Comparison of ENCODE assay signal across 15 cellular contexts in the genomic region with DNA sequence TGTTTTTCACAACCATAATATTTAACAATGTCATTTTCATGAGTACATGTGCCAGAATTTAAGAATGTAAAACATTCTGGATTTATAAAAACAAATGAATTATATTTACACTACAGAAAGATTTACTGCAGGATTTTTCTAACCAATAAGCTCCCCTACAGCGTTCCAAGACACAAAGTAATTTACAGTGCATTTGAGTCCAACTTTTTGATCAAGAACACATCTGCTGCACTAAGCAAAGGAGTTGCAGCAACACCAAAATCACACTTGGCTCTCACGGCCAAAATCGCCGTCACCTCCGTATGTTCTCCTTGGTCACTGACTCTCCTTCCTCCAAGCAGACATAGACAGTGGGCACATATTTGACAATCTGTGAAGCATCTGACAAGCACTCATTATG. TPM values are rescaled to one million over a fixed set of nuclear protein-coding genes. Genes with fewer than 3 reads are reported as not detected.
DNase-seq lines count a peak whose midpoint lies in the region; FAIRE-seq and TF ChIP-seq lines count a peak whose summit lies in the region.
"Had no signal": no experiment of that assay in that cellular context is flagged by ENCODE, and none has a peak within 500 bp of the region (broad histone marks: within the 10 kb centered on the region; RNA-seq: fewer than 3 reads in every experiment).

No MANE protein-coding gene starts in this region.

- TF ChIP-seq CTCF in neural progenitor cell (IDR thresholded peaks at IDR 0.05), result no peak

- H3K79me2 ChIP-seq in neural progenitor cell (ENCODE audit: low read depth), result peaks cover 88% of the 10 kb centered on the region

- no peaks in the 10 kb centered on the region for H3K27me3 ChIP-seq in NT2/D1 (ENCODE audit: insufficient read depth, insufficient read length)
- no peaks in the 10 kb centered on the region for H3K27me3 ChIP-seq in esophagus (ENCODE audit: control insufficient read depth in 1 of 2, insufficient read depth in 2 of 2, low read length in 2 of 2)
- no peaks in the 10 kb centered on the region for H3K27me3 ChIP-seq in neural progenitor cell

- no peak for DNase-seq in activated CD4-positive, alpha-beta memory T cell treated with anti-CD3 and anti-CD28 coated beads, Interleukin-2, amount 10 ng/mL, durations not matched to agents 7 days and 5 days
- no peak for DNase-seq in activated CD4-positive, alpha-beta memory T cell treated with anti-CD3 and anti-CD28 coated beads for 36 hours
- DNase-seq in NT2/D1 (ENCODE audit: low read depth, low spot score) (no peak), neural progenitor cell (ENCODE audit: low spot score) (no peak), kidney tubule cell (ENCODE audit: low spot score) (no peak), NOMO-1 treated with DMSO at 0.1 percent for 48 hours (lab: John Stamatoyannopoulos, UW; ENCODE audit: unreplicated experiment) (no peak), frontal cortex (ENCODE audit: low spot score in 2 of 2) (no peak)
- DNase-seq: ACHN; activated CD4-positive, alpha-beta T cell treated with anti-CD3 and anti-CD28 coated beads for 4 hours; amygdala; endodermal cell; NCI-H1092; right cardiac atrium had no signal

- H3K4me3 ChIP-seq in NT2/D1 (ENCODE audit: insufficient read length, low read depth) (no peak overlapping the region), esophagus (ENCODE audit: low read depth in 1 of 2, low read length in 2 of 2) (no peak overlapping the region), neural progenitor cell (no peak overlapping the region)
- H3K4me3 ChIP-seq: K562 had no signal

- POLR2A ChIA-PET in activated CD4-positive, alpha-beta memory T cell treated with anti-CD3 and anti-CD28 coated beads, Interleukin-2, amount 10 ng/mL, durations not matched to agents 7 days and 5 days (lab: Charles Lee), result interaction anchor here (1.1 to 4.5 kb wide), 8 partner anchors 8 to 304 kb away, joined by 3 to 95 read pairs (median 22); a partner anchor contains a TSS
- POLR2A ChIA-PET in activated CD4-positive, alpha-beta memory T cell treated with anti-CD3 and anti-CD28 coated beads for 36 hours (lab: Charles Lee), result interaction anchor here (1.0 to 2.7 kb wide), 3 partner anchors 8 to 39 kb away, joined by 3 to 23 read pairs (median 4); a partner anchor contains a TSS

- H3K9me3 ChIP-seq in NT2/D1 (ENCODE audit: insufficient read depth, low read length) (no peaks in the 10 kb centered on the region), esophagus (ENCODE audit: control insufficient read depth in 2 of 2, insufficient read depth in 1 of 2, low read depth in 1 of 2, low read length in 1 of 2) (no peaks in the 10 kb centered on the region), neural progenitor cell (ENCODE audit: low read depth) (no peaks in the 10 kb centered on the region)

- peak overlapping the region; percentile 28 for H3K9ac ChIP-seq in NT2/D1 (ENCODE audit: insufficient read length, low read depth)
- H3K9ac ChIP-seq in neural progenitor cell, result no peak overlapping the region

- intact Hi-C loops in activated CD4-positive, alpha-beta memory T cell treated with anti-CD3 and anti-CD28 coated beads for 36 hours (cut with micrococcal nuclease), result loop anchor here (2.0 kb wide), 1 partner anchor 39 kb away; no protein-coding TSS in a partner anchor

- peaks cover 38% of the 10 kb centered on the region for H3F3A ChIP-seq in neural progenitor cell (ENCODE audit: low read depth)

- peak overlapping the region; percentile 17 for H3K4me3 Mint-ChIP-seq in activated CD4-positive, alpha-beta memory T cell treated with anti-CD3 and anti-CD28 coated beads, Interleukin-2, amount 10 ng/mL, durations not matched to agents 7 days and 5 days
- no peak overlapping the region for H3K4me3 Mint-ChIP-seq in activated CD4-positive, alpha-beta memory T cell treated with anti-CD3 and anti-CD28 coated beads for 36 hours
- peak overlapping the region; percentile 66 for H3K4me3 Mint-ChIP-seq in neural progenitor cell

- H3K27me3 Mint-ChIP-seq in activated CD4-positive, alpha-beta memory T cell treated with anti-CD3 and anti-CD28 coated beads, Interleukin-2, amount 10 ng/mL, durations not matched to agents 7 days and 5 days, result no peaks in the 10 kb centered on the region
- no peaks in the 10 kb centered on the region for H3K27me3 Mint-ChIP-seq in activated CD4-positive, alpha-beta memory T cell treated with anti-CD3 and anti-CD28 coated beads for 36 hours
- H3K27me3 Mint-ChIP-seq in neural progenitor cell (ENCODE audit: insufficient read depth, low read depth), result peaks cover 8% of the 10 kb centered on the region

- H4K20me1 ChIP-seq in neural progenitor cell (ENCODE audit: low read depth), result peaks cover 3% of the 10 kb centered on the region

- no peaks in the 10 kb centered on the region for H3K9me3 Mint-ChIP-seq in activated CD4-positive, alpha-beta memory T cell treated with anti-CD3 and anti-CD28 coated beads, Interleukin-2, amount 10 ng/mL, durations not matched to agents 7 days and 5 days
- no peaks in the 10 kb centered on the region for H3K9me3 Mint-ChIP-seq in activated CD4-positive, alpha-beta memory T cell treated with anti-CD3 and anti-CD28 coated beads for 36 hours
- H3K9me3 Mint-ChIP-seq in neural progenitor cell, result no peaks in the 10 kb centered on the region
- H3K9me3 Mint-ChIP-seq: endodermal cell had no signal

- no peak for FAIRE-seq in frontal cortex (lab: Jason Lieb, UNC)
- FAIRE-seq: K562 had no signal

- no peak overlapping the region for H2AFZ ChIP-seq in neural progenitor cell (replicated peaks)

- H3K36me3 ChIP-seq in NT2/D1 (ENCODE audit: insufficient read depth, insufficient read length, low read length) (peaks cover 31% of the 10 kb centered on the region), esophagus (ENCODE audit: control insufficient read depth in 2 of 2, insufficient read depth in 2 of 2, low read length in 1 of 2) (no peaks in the 10 kb centered on the region), neural progenitor cell (no peaks in the 10 kb centered on the region)

- peaks cover 53% of the 10 kb centered on the region for H3K4me1 Mint-ChIP-seq in activated CD4-positive, alpha-beta memory T cell treated with anti-CD3 and anti-CD28 coated beads, Interleukin-2, amount 10 ng/mL, durations not matched to agents 7 days and 5 days
- peaks cover 38% of the 10 kb centered on the region for H3K4me1 Mint-ChIP-seq in activated CD4-positive, alpha-beta memory T cell treated with anti-CD3 and anti-CD28 coated beads for 36 hours (ENCODE audit: low read depth)
- peaks cover 24% of the 10 kb centered on the region for H3K4me1 Mint-ChIP-seq in neural progenitor cell

- WGBS in esophagus, 2 donors, result 70 to 74% methylated on average over 5 of the region's 5 CpGs

- H3K4me1 ChIP-seq in NT2/D1 (ENCODE audit: insufficient read depth, insufficient read length) (no peaks in the 10 kb centered on the region), esophagus (ENCODE audit: control insufficient read depth in 2 of 2, insufficient read depth in 2 of 2, low read length in 1 of 2) (peaks cover 0 to 5% of the 10 kb centered on the region in 2 donors), neural progenitor cell (peaks cover 17% of the 10 kb centered on the region)

- H3K4me2 ChIP-seq in neural progenitor cell, result no peak overlapping the region

- H3K27ac ChIP-seq in esophagus (ENCODE audit: low read depth in 2 of 2, low read length in 1 of 2) (peak overlapping the region; percentile 2 to 70), neural progenitor cell (no peak overlapping the region)

- CTCF ChIA-PET in activated CD4-positive, alpha-beta memory T cell treated with anti-CD3 and anti-CD28 coated beads, Interleukin-2, amount 10 ng/mL, durations not matched to agents 7 days and 5 days (lab: Charles Lee), result interaction anchor here (0.6 kb wide), 1 partner anchor 277 kb away, joined by 3 read pairs; no protein-coding TSS in a partner anchor
- CTCF ChIA-PET in activated CD4-positive, alpha-beta memory T cell treated with anti-CD3 and anti-CD28 coated beads for 36 hours (lab: Charles Lee), result interaction anchor here (0.6 kb wide), 1 partner anchor 26 kb away, joined by 3 read pairs; no protein-coding TSS in a partner anchor

- H3K36me3 Mint-ChIP-seq in activated CD4-positive, alpha-beta memory T cell treated with anti-CD3 and anti-CD28 coated beads, Interleukin-2, amount 10 ng/mL, durations not matched to agents 7 days and 5 days (ENCODE audit: low read depth), result peaks cover 36% of the 10 kb centered on the region
- H3K36me3 Mint-ChIP-seq in activated CD4-positive, alpha-beta memory T cell treated with anti-CD3 and anti-CD28 coated beads for 36 hours, result peaks cover 6% of the 10 kb centered on the region
- H3K36me3 Mint-ChIP-seq in neural progenitor cell, result no peaks in the 10 kb centered on the region

- no peak overlapping the region for H3K27ac Mint-ChIP-seq in activated CD4-positive, alpha-beta memory T cell treated with anti-CD3 and anti-CD28 coated beads, Interleukin-2, amount 10 ng/mL, durations not matched to agents 7 days and 5 days
- H3K27ac Mint-ChIP-seq in activated CD4-positive, alpha-beta memory T cell treated with anti-CD3 and anti-CD28 coated beads for 36 hours, result no peak overlapping the region
- H3K27ac Mint-ChIP-seq in neural progenitor cell, result no peak overlapping the region

RNA-seq across cellular contexts. Expression of a gene that starts 7.7 kb away (rescaled TPM):
- 10 to 100 TPM; 70.7 to 73.1 TPM for total RNA-seq in activated CD4-positive, alpha-beta memory T cell treated with anti-CD3 and anti-CD28 coated beads, Interleukin-2, amount 10 ng/mL, durations not matched to agents 7 days and 5 days
- 10 to 100 TPM; 50.3 to 57.2 TPM for total RNA-seq in activated CD4-positive, alpha-beta memory T cell treated with anti-CD3 and anti-CD28 coated beads for 36 hours
- 10 to 100 TPM; 12.4 to 18.0 TPM for polyA plus RNA-seq in esophagus
- 60.2 and 80.5 TPM in 2 replicates for total RNA-seq in neural progenitor cell (ENCODE audit: low replicate concordance)
- total RNA-seq in frontal cortex, result 37.5 TPM
